8 cellular contexts compared by ENCODE assay signal in the genomic region with DNA sequence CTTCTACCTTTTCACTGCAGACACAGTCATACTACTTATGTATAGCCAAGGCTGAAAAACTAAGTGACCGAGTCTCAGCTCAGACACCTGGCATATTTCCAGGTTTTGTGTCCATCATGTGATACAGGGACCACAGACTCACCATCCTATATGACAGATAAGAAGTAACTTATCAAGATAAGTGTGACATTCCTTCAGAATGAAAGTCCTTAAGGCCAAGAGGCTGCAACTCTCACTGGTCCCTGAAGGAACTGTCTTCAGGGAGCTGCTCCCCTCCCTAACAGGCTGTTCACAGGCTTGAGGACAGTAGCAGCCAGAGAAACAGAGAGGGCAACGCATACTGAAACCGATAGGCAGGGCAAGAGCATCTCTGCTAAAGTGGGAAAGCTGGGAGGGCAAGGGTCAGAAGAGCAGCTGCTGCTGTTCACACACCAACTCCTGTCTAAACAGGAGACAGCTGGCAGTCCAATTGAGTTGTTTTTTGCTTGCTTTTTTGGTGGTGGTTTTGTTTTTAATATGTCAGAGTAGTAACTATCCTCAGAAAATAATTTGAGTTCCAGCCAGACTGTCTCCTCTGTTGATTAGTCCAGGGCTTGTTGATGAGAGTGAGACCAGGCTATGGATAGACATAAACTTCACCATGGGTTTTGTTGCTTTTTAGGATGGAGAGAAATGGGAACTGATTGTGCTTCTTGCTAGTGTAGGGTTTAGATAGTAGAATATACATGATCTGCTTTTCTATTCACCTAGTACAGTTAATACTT.
DNase-seq lines count a peak whose midpoint lies in the region; ATAC-seq, FAIRE-seq and TF ChIP-seq lines count a peak whose summit lies in the region.

No MANE protein-coding gene starts in this region.

- peaks cover 5% of the 10 kb centered on the region for H3F3A ChIP-seq in SK-N-SH (replicated peaks; ENCODE audit: insufficient read depth)

- peaks cover 51% of the 10 kb centered on the region for H4K20me1 ChIP-seq in SK-N-SH (ENCODE audit: insufficient read depth)
- no peaks in the 10 kb centered on the region for H4K20me1 ChIP-seq in OCI-LY3 (ENCODE audit: insufficient read depth, low read length)
- H4K20me1 ChIP-seq in Karpas-422 (ENCODE audit: insufficient read depth, low read depth, low read length), result 0 out of 2 replicates have a peak, but pooled peaks cover 6% of the 10 kb centered on the region

- H3K27me3 ChIP-seq in SK-N-SH (ENCODE audit: insufficient read depth) (no peaks in the 10 kb centered on the region), OCI-LY3 (ENCODE audit: low read depth, low read length) (no peaks in the 10 kb centered on the region), skeletal muscle tissue (ENCODE audit: control insufficient read depth in 3 of 3, insufficient read depth in 3 of 3, low read length in 3 of 3) (no peaks in the 10 kb centered on the region), Karpas-422 (ENCODE audit: low read length) (no peaks in the 10 kb centered on the region)

- no peak for DNase-seq in SK-N-SH
- DNase-seq in fibroblast of gingiva (ENCODE audit: low read depth), result peak; percentile 6
- DNase-seq in Karpas-422, result no peak
- no peak for DNase-seq in kidney

- H3K79me2 ChIP-seq in SK-N-SH (ENCODE audit: insufficient read depth), result peaks cover 93% of the 10 kb centered on the region
- H3K79me2 ChIP-seq in OCI-LY3 (ENCODE audit: low read length), result peaks cover 53% of the 10 kb centered on the region
- no peaks in the 10 kb centered on the region for H3K79me2 ChIP-seq in Karpas-422 (ENCODE audit: low read length)

- CTCF ChIA-PET in SK-N-SH (lab: Yijun Ruan, JAX), result interaction anchor here (1.1 to 1.9 kb wide), 5 partner anchors 10 to 175 kb away, joined by 3 to 12 read pairs (median 5); no protein-coding TSS in a partner anchor

- H2AFZ ChIP-seq in SK-N-SH (ENCODE audit: low read depth), result no peak overlapping the region
- no peak overlapping the region for H2AFZ ChIP-seq in OCI-LY3 (ENCODE audit: low read depth, low read length)
- no peak overlapping the region for H2AFZ ChIP-seq in Karpas-422 (ENCODE audit: low read length)

- H3K9me2 ChIP-seq in SK-N-SH (no peaks in the 10 kb centered on the region), Karpas-422 (replicated peaks; ENCODE audit: insufficient read depth, low read length) (no peaks in the 10 kb centered on the region)

- no peak for TF ChIP-seq CTCF in SK-N-SH (IDR thresholded peaks at IDR 0.05)
- TF ChIP-seq CTCF in OCI-LY3 (IDR thresholded peaks at IDR 0.05; ENCODE audit: low read depth, low read length), result no peak
- TF ChIP-seq CTCF in kidney (IDR thresholded peaks at IDR 0.05; ENCODE audit: borderline replicate concordance, extremely low read depth, insufficient read depth), result no peak

- H3K4me3 ChIP-seq in SK-N-SH (ENCODE audit: low read depth in 2 of 2, low read length in 1 of 2) (no peak overlapping the region), OCI-LY3 (ENCODE audit: low read length) (peak overlapping the region; percentile 46), skeletal muscle tissue (ENCODE audit: low read length in 3 of 3) (no peak overlapping the region), Karpas-422 (ENCODE audit: low read length) (no peak overlapping the region), kidney (ENCODE audit: low read length in 2 of 2) (no peak overlapping the region)

- TF ChIP-seq EP300 in SK-N-SH (IDR thresholded peaks at IDR 0.05; ENCODE audit: borderline replicate concordance in 1 of 2, low read depth in 1 of 2, low read length in 1 of 2), result no peak

- no peak overlapping the region for H3K4me2 ChIP-seq in SK-N-SH
- peak overlapping the region; percentile 71 for H3K4me2 ChIP-seq in OCI-LY3 (ENCODE audit: low read length)
- H3K4me2 ChIP-seq in Karpas-422 (ENCODE audit: low read depth, low read length, poor library complexity, severe bottlenecking), result no peak overlapping the region

- H3K27ac ChIP-seq in SK-N-SH (ENCODE audit: low read depth in 2 of 2, low read length in 1 of 2), result 0 out of 4 replicates have a peak overlapping the region, but pooled peaks of 1 of the 2 experiments have one; percentile 3
- peak overlapping the region; percentile 55 for H3K27ac ChIP-seq in OCI-LY3 (ENCODE audit: low read length)
- peak overlapping the region; percentile 14 for H3K27ac ChIP-seq in skeletal muscle tissue (ENCODE audit: low read depth, low read length)
- H3K27ac ChIP-seq in Karpas-422 (ENCODE audit: low read length), result no peak overlapping the region
- H3K27ac ChIP-seq in kidney (ENCODE audit: low read depth in 2 of 2, low read length in 2 of 2), result no peak overlapping the region

- no peak for TF ChIP-seq RAD21 in SK-N-SH (IDR thresholded peaks at IDR 0.05; ENCODE audit: low read length)

- H3K9me3 ChIP-seq in SK-N-SH (no peaks in the 10 kb centered on the region), OCI-LY3 (ENCODE audit: insufficient read depth, low read length) (no peaks in the 10 kb centered on the region), skeletal muscle tissue (ENCODE audit: control insufficient read depth in 3 of 3, low read length in 3 of 3) (no peaks in the 10 kb centered on the region), Karpas-422 (ENCODE audit: low read length) (no peaks in the 10 kb centered on the region), kidney (ENCODE audit: control insufficient read depth in 1 of 2, low read length in 2 of 2) (no peaks in the 10 kb centered on the region)

- H3K36me3 ChIP-seq in SK-N-SH (replicated peaks in 1 of 2; ENCODE audit: control insufficient read depth in 1 of 2, insufficient read depth in 2 of 2, low read length in 1 of 2), result peaks cover 9 to 17% of the 10 kb centered on the region in 2 experiments
- H3K36me3 ChIP-seq in OCI-LY3 (replicated peaks; ENCODE audit: low read depth, low read length), result no peaks in the 10 kb centered on the region
- H3K36me3 ChIP-seq in skeletal muscle tissue (ENCODE audit: control insufficient read depth in 3 of 3, insufficient read depth in 3 of 3, low read length in 3 of 3), result no peaks in the 10 kb centered on the region
- no peaks in the 10 kb centered on the region for H3K36me3 ChIP-seq in Karpas-422 (ENCODE audit: insufficient read depth, low read length)
- H3K36me3 ChIP-seq in kidney (ENCODE audit: control insufficient read depth in 1 of 2, insufficient read depth in 2 of 2, low read length in 2 of 2), result no peaks in the 10 kb centered on the region

- H3K9ac ChIP-seq in SK-N-SH, result no peak overlapping the region
- H3K9ac ChIP-seq in OCI-LY3 (ENCODE audit: low read length), result no peak overlapping the region
- H3K9ac ChIP-seq in skeletal muscle tissue (ENCODE audit: low read depth in 1 of 3, low read length in 3 of 3), result peak overlapping the region in 1 of 3 donors; percentile 18
- no peak overlapping the region for H3K9ac ChIP-seq in Karpas-422 (ENCODE audit: low read length)
- no peak overlapping the region for H3K9ac ChIP-seq in kidney (ENCODE audit: low read length in 2 of 2)

- no peak for FAIRE-seq in kidney (lab: Jason Lieb, UNC)

- peak; percentile 21 for ATAC-seq in SK-N-SH treated with all-trans-retinoic acid at 6 μM for 48 hours
- ATAC-seq in HG02763 (IDR thresholded peaks at IDR 0.05; ENCODE audit: unreplicated experiment), result peak; percentile 49

- H3K4me1 ChIP-seq in SK-N-SH (ENCODE audit: control insufficient read depth in 1 of 2, insufficient read depth in 2 of 2, low read depth in 1 of 2, low read length in 1 of 2) (peaks cover 10 to 12% of the 10 kb centered on the region in 2 experiments; a peak in 3 of 4 replicates), OCI-LY3 (ENCODE audit: low read length) (peaks cover 66% of the 10 kb centered on the region), skeletal muscle tissue (ENCODE audit: control insufficient read depth in 3 of 3, insufficient read depth in 3 of 3, low read length in 3 of 3) (peaks cover 30 to 33% (median 30%) of the 10 kb centered on the region in 3 donors), Karpas-422 (ENCODE audit: low read length) (peaks cover 33% of the 10 kb centered on the region), kidney (ENCODE audit: control insufficient read depth in 1 of 2, insufficient read depth in 1 of 2, low read depth in 1 of 2, low read length in 2 of 2) (peaks cover 10% of the 10 kb centered on the region in 2 donors)

- intact Hi-C loops in kidney (cut with DNase I), result no loop called here

- WGBS in SK-N-SH (ENCODE audit: low lambda C conversion rate), result 89% methylated on average over 3 of the region's 3 CpGs

- POLR2A ChIA-PET in SK-N-SH (lab: Yijun Ruan, JAX), result no interaction called here

TF ChIP-seq in SK-N-SH treated with all-trans-retinoic acid at 6 μM for 48 hours, 23 proteins besides CTCF, POLR2A, EP300 and RAD21:
- no peak for TF ChIP-seq ZNF565 (CRISPR knock-in tag; conservative IDR thresholded peaks at IDR 0.05; ENCODE audit: low read depth)
- no peak for TF ChIP-seq ESRRG (CRISPR knock-in tag; IDR thresholded peaks at IDR 0.05)
- no peak for TF ChIP-seq CSDC2 (CRISPR knock-in tag; IDR thresholded peaks at IDR 0.05)
- no peak for TF ChIP-seq CSRNP3 (CRISPR knock-in tag; IDR thresholded peaks at IDR 0.05)

TF ChIP-seq in SK-N-SH, 30 proteins besides CTCF, POLR2A, EP300 and RAD21 (continues in another document):
- TF ChIP-seq, protein P1, sequence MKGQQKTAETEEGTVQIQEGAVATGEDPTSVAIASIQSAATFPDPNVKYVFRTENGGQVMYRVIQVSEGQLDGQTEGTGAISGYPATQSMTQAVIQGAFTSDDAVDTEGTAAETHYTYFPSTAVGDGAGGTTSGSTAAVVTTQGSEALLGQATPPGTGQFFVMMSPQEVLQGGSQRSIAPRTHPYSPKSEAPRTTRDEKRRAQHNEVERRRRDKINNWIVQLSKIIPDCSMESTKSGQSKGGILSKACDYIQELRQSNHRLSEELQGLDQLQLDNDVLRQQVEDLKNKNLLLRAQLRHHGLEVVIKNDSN (IDR thresholded peaks at IDR 0.05; ENCODE audit: borderline replicate concordance, low read depth), result no peak
- TF ChIP-seq FOXM1 (IDR thresholded peaks at IDR 0.05; ENCODE audit: low read depth) (no peak), FOXJ3 (CRISPR knock-in tag; IDR thresholded peaks at IDR 0.05) (no peak), JUND (IDR thresholded peaks at IDR 0.05) (no peak), SMC3 (IDR thresholded peaks at IDR 0.05; ENCODE audit: low read depth, low read length) (no peak), NFIC (IDR thresholded peaks at IDR 0.05; ENCODE audit: borderline replicate concordance) (no peak), GABPA (IDR thresholded peaks at IDR 0.05; ENCODE audit: low read depth) (no peak), MXI1 (IDR thresholded peaks at IDR 0.05; ENCODE audit: low read depth, low read length) (no peak)
- TF ChIP-seq, protein P2, sequence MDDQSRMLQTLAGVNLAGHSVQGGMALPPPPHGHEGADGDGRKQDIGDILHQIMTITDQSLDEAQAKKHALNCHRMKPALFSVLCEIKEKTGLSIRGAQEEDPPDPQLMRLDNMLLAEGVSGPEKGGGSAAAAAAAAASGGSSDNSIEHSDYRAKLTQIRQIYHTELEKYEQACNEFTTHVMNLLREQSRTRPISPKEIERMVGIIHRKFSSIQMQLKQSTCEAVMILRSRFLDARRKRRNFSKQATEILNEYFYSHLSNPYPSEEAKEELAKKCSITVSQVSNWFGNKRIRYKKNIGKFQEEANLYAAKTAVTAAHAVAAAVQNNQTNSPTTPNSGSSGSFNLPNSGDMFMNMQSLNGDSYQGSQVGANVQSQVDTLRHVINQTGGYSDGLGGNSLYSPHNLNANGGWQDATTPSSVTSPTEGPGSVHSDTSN (IDR thresholded peaks at IDR 0.05), result no peak

Comparison
In these comparisons a context has a peak if more than half of its experiments do, and no peak if none do; other contexts are left out.
1. H3K27ac ChIP-seq: peak in OCI-LY3 (single experiment) and skeletal muscle tissue (single experiment); none in Karpas-422 (single experiment) and kidney (0 of 2).